Comparison of ENCODE assay signal across 12 cellular contexts in genomic region chr16:22685162-22685830, GRCh38.
DNase-seq lines count a peak whose midpoint lies in the region; ATAC-seq, FAIRE-seq and TF ChIP-seq lines count a peak whose summit lies in the region.
"Had no signal": no experiment of that assay in that cellular context is flagged by ENCODE, and none has a peak within 500 bp of the region (broad histone marks: within the 10 kb centered on the region; RNA-seq: fewer than 3 reads in every experiment).

No MANE protein-coding gene starts in this region.

- H3K4me3 ChIP-seq in MM.1S (ENCODE audit: low read length) (no peak overlapping the region), fibroblast of villous mesenchyme (ENCODE audit: low read depth, low read length) (no peak overlapping the region), muscle layer of duodenum (ENCODE audit: low read depth in 1 of 2, low read length in 2 of 2) (no peak overlapping the region), thyroid gland (replicated peaks in 1 of 3) (no peak overlapping the region)

- no peaks in the 10 kb centered on the region for H3K9me2 ChIP-seq in MM.1S (replicated peaks; ENCODE audit: insufficient read depth, low read length)

- H3K36me3 ChIP-seq in MM.1S (replicated peaks; ENCODE audit: insufficient read depth, low read length) (no peaks in the 10 kb centered on the region), muscle layer of duodenum (ENCODE audit: control insufficient read depth in 1 of 2, insufficient read depth in 2 of 2, low read length in 2 of 2) (no peaks in the 10 kb centered on the region), thyroid gland (no peaks in the 10 kb centered on the region)

- H3K27me3 ChIP-seq in MM.1S (replicated peaks; ENCODE audit: insufficient read depth, low read length) (no peaks in the 10 kb centered on the region), muscle layer of duodenum (ENCODE audit: low read depth, low read length) (no peaks in the 10 kb centered on the region), thyroid gland (no peaks in the 10 kb centered on the region)

- intact Hi-C loops in thyroid gland (cut with DNase I), result no loop called here

- no peak overlapping the region for H3K9ac ChIP-seq in MM.1S (ENCODE audit: low read length)

- ATAC-seq in GM18517 (IDR thresholded peaks at IDR 0.05; ENCODE audit: unreplicated experiment), result no peak
- no peak for ATAC-seq in GM21367 (IDR thresholded peaks at IDR 0.05; ENCODE audit: unreplicated experiment)

- DNase-seq in MM.1S (no peak), fibroblast of villous mesenchyme (ENCODE audit: low read depth) (peak; percentile 40), thyroid gland (peak; percentile 50 to 77), GM12892 (ENCODE audit: insufficient read length) (no peak)
- no peak for DNase-seq in stimulated activated CD4-positive, alpha-beta T cell treated with anti-CD3 and anti-CD28 coated beads, Interleukin-4, amount 100 ng/mL, for 4 hours
- DNase-seq: CD4-positive, alpha-beta memory T cell; effector CD4-positive, alpha-beta T cell; NCI-H345 had no signal

- H3F3A ChIP-seq in MM.1S (ENCODE audit: insufficient read depth, low read length), result no peaks in the 10 kb centered on the region

- 0 out of 2 replicates have a peak overlapping the region, but pooled peaks have one; percentile 1 for H2AFZ ChIP-seq in MM.1S (ENCODE audit: low read length)

- H3K4me1 ChIP-seq in MM.1S (ENCODE audit: low read length), result 0 out of 2 replicates have a peak, but pooled peaks cover 4% of the 10 kb centered on the region
- H3K4me1 ChIP-seq in muscle layer of duodenum (ENCODE audit: control insufficient read depth in 1 of 2, insufficient read depth in 2 of 2, low read length in 2 of 2), result no peaks in the 10 kb centered on the region
- peaks cover 0 to 27% of the 10 kb centered on the region in 2 donors for H3K4me1 ChIP-seq in thyroid gland

- peak overlapping the region; percentile 8; the same call in 1 of the 2 replicates for H3K4me2 ChIP-seq in MM.1S (ENCODE audit: low read depth, low read length)

- TF ChIP-seq CTCF in MM.1S (IDR thresholded peaks at IDR 0.05; ENCODE audit: low read length), result no peak
- no peak for TF ChIP-seq CTCF in fibroblast of villous mesenchyme (IDR thresholded peaks at IDR 0.05; ENCODE audit: insufficient read depth, low read depth, low read length)
- no peak for TF ChIP-seq CTCF in thyroid gland (IDR thresholded peaks at IDR 0.05)

- H3K79me2 ChIP-seq in MM.1S (ENCODE audit: low read length), result no peaks in the 10 kb centered on the region

- FAIRE-seq in GM12892 (lab: Jason Lieb, UNC), result no peak
- FAIRE-seq: TTC549 had no signal

- no peak overlapping the region for H3K27ac ChIP-seq in MM.1S (ENCODE audit: low read length)
- H3K27ac ChIP-seq in muscle layer of duodenum (ENCODE audit: low read length), result peak overlapping the region; percentile 3
- peak overlapping the region; percentile 48 to 67 (median 62) for H3K27ac ChIP-seq in thyroid gland

- 62 to 68% methylated on average over 3 of the region's 3 CpGs for WGBS in thyroid gland, 2 donors

- TF ChIP-seq POLR2A in thyroid gland (IDR thresholded peaks at IDR 0.05) (no peak), GM12892 (IDR thresholded peaks at IDR 0.05; ENCODE audit: low read depth, low read length) (no peak)

- H4K20me1 ChIP-seq in MM.1S (ENCODE audit: insufficient read depth, low read length), result no peaks in the 10 kb centered on the region

- H3K9me3 ChIP-seq in MM.1S (replicated peaks; ENCODE audit: insufficient read depth, low read length) (no peaks in the 10 kb centered on the region), muscle layer of duodenum (ENCODE audit: control insufficient read depth in 1 of 2, low read length in 2 of 2) (peaks cover 0 to 4% of the 10 kb centered on the region in 2 donors), thyroid gland (no peaks in the 10 kb centered on the region)

Comparison
In these comparisons a context has a peak if more than half of its experiments do, and no peak if none do; other contexts are left out.
1. DNase-seq: peak in fibroblast of villous mesenchyme (single experiment) and thyroid gland (2 of 2); none in MM.1S (single experiment), GM12892 (single experiment) and stimulated activated CD4-positive, alpha-beta T cell treated with anti-CD3 and anti-CD28 coated beads, Interleukin-4, amount 100 ng/mL, for 4 hours (0 of 2).